ENCODE assay signal across 8 cellular contexts in the genomic region with DNA sequence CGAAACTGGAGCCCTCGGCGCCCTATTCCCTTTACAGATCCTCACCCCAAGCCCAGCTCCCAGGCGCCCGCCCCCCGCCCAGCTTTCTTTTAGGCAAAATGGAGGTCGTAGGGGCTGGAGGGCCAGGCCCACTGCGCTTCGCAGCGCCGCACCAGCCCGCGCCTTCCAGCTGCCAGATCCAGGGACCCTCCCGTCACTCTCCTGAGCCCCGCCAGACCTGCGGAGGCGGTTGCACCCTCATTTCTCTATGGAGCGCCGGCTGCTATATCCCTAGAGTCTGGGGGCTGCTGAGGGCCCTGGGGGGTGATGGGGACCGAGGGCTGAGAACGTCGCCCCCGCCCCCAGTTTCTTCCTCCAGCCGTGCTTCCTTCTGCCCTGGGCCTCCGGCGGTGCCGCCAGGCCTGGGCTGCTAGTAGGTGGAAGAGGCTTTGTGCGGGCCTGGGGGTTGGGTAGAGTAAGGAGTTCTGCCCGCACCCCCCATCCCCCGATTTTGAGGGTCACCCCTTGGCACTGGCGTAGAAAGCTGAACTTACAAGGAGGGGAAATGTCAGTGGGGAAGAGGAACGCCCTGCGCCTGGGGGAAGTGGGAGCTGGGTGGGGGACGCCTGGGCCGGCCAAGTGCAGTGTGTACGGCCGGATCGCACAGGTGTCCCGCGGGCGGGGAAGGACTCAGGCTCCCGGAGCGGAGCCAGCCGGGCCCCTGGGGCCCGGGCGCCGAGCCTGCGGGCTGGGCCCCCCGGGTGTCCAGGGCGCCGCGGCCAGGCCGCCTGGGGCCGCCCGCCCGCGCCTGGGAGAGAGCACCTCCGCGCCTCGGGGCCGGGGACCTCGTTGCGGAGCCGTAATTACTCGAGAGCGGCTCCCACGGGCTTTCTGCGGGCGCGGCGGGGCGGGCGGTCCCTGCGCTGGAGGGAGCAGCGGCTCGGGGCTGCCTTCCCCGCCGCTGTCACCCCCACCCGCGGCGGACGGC. TPM values are rescaled to one million over a fixed set of nuclear protein-coding genes. Genes with fewer than 3 reads are reported as not detected.
A peak's percentile ranks its signal among the peaks of the same experiment; 100 is the strongest.
DNase-seq lines count a peak whose midpoint lies in the region; ATAC-seq and TF ChIP-seq lines count a peak whose summit lies in the region.

No MANE protein-coding gene starts in this region.

- peaks cover 14% of the 10 kb centered on the region for H3K4me1 ChIP-seq in body of pancreas

- H3K27ac Mint-ChIP-seq in stimulated activated effector memory CD8-positive, alpha-beta T cell treated with anti-CD3 and anti-CD28 coated beads, Interleukin-12 subunit alpha, Interleukin-12 subunit beta, amount 100 ng/mL, for 72 hours: peak overlapping the region; percentile 98

- WGBS in body of pancreas, 2 donors: 1% methylated on average over 27 to 66 of the region's 82 CpGs

- H3K36me3 ChIP-seq in body of pancreas (replicated peaks in 1 of 2; ENCODE audit: insufficient read depth in 1 of 2, low read depth in 2 of 2) (peaks cover 11 to 20% of the 10 kb centered on the region in 2 donors), kidney epithelial cell (ENCODE audit: control insufficient read depth, insufficient read depth, low read length) (peaks cover 3% of the 10 kb centered on the region)

- no peaks in the 10 kb centered on the region for H3K9me3 Mint-ChIP-seq in stimulated activated effector memory CD8-positive, alpha-beta T cell treated with anti-CD3 and anti-CD28 coated beads, Interleukin-12 subunit alpha, Interleukin-12 subunit beta, amount 100 ng/mL, for 72 hours

- intact Hi-C loops in body of pancreas (cut with DNase I): no loop called here

- peaks cover 32% of the 10 kb centered on the region for H3K4me1 Mint-ChIP-seq in stimulated activated effector memory CD8-positive, alpha-beta T cell treated with anti-CD3 and anti-CD28 coated beads, Interleukin-12 subunit alpha, Interleukin-12 subunit beta, amount 100 ng/mL, for 72 hours

- TF ChIP-seq CTCF in body of pancreas (IDR thresholded peaks at IDR 0.05) (no peak), kidney epithelial cell (IDR thresholded peaks at IDR 0.05; ENCODE audit: insufficient read depth, low read length, poor library complexity, severe bottlenecking) (no peak)

- peak overlapping the region; percentile 88 to 96 for H3K4me3 ChIP-seq in body of pancreas
- peak overlapping the region; percentile 94 for H3K4me3 ChIP-seq in kidney epithelial cell (ENCODE audit: low read depth, low read length)

- H3K36me3 Mint-ChIP-seq in stimulated activated effector memory CD8-positive, alpha-beta T cell treated with anti-CD3 and anti-CD28 coated beads, Interleukin-12 subunit alpha, Interleukin-12 subunit beta, amount 100 ng/mL, for 72 hours: peaks cover 68% of the 10 kb centered on the region

- H3K27me3 ChIP-seq in body of pancreas: no peaks in the 10 kb centered on the region
- H3K27me3 ChIP-seq in kidney epithelial cell (ENCODE audit: control insufficient read depth, insufficient read depth, low read length): no peaks in the 10 kb centered on the region

- H3K4me3 Mint-ChIP-seq in stimulated activated effector memory CD8-positive, alpha-beta T cell treated with anti-CD3 and anti-CD28 coated beads, Interleukin-12 subunit alpha, Interleukin-12 subunit beta, amount 100 ng/mL, for 72 hours: peak overlapping the region; percentile 98

- peak; percentile 2 for ATAC-seq in body of pancreas
- ATAC-seq in stimulated activated effector memory CD8-positive, alpha-beta T cell treated with anti-CD3 and anti-CD28 coated beads, Interleukin-12 subunit alpha, Interleukin-12 subunit beta, amount 100 ng/mL, for 72 hours: no peak
- no peak for ATAC-seq in HG02623 (IDR thresholded peaks at IDR 0.05; ENCODE audit: unreplicated experiment)

- H3K27ac ChIP-seq in body of pancreas: peak overlapping the region; percentile 94 to 98 (median 96)

- peak; percentile 14 for DNase-seq in NCI-H1694 (lab: John Stamatoyannopoulos, UW)
- DNase-seq in NCI-H1694 treated with DMSO at 0.1 percent for 48 hours (lab: John Stamatoyannopoulos, UW): no peak
- peak; percentile 53 for DNase-seq in RKO (ENCODE audit: low spot score)
- DNase-seq in body of pancreas: peak in 2 of 4 donors; percentile 46 to 47
- DNase-seq in kidney epithelial cell (ENCODE audit: low read depth): no peak
- DNase-seq in stimulated activated effector memory CD8-positive, alpha-beta T cell treated with anti-CD3 and anti-CD28 coated beads, Interleukin-12 subunit alpha, Interleukin-12 subunit beta, amount 100 ng/mL, for 72 hours (ENCODE audit: low spot score in 2 of 2): peak in 1 of 2 donors; percentile 71
- DNase-seq in H4 (ENCODE audit: low spot score): no peak

- H3K9me3 ChIP-seq in body of pancreas: no peaks in the 10 kb centered on the region

- peak in 2 of 3 donors; percentile 26 to 31 for TF ChIP-seq POLR2A in body of pancreas (IDR thresholded peaks at IDR 0.05)

RNA-seq across cellular contexts. Expression of gene GNB2, which starts 1.2 kb away (rescaled TPM):
- total RNA-seq in body of pancreas: 100 to 1,000 TPM; 106 to 123 TPM
- 330 and 391 TPM in 2 replicates for total RNA-seq in kidney epithelial cell
- 65.0 and 67.1 TPM in 2 replicates for total RNA-seq in H4 (2014; rRNA removed; shearing (Covaris generic))

RNA-seq across cellular contexts. Expression of gene ACTL6B, which starts 18.5 kb away (rescaled TPM):
- total RNA-seq in body of pancreas (under 1 TPM in 1 of 2 donors, not detected in 1; 0.52 TPM), kidney epithelial cell (not detected in 2 replicates)
- not detected in 2 replicates for total RNA-seq in H4 (2014; rRNA removed; shearing (Covaris generic))

RNA-seq across cellular contexts. Expression of gene GIGYF1, which starts 19.3 kb away (rescaled TPM):
- total RNA-seq in body of pancreas: 10 to 100 TPM; 25.2 to 49.4 TPM
- total RNA-seq in kidney epithelial cell: 23.1 and 23.5 TPM in 2 replicates
- 2.6 and 4.1 TPM in 2 replicates for total RNA-seq in H4 (2014; rRNA removed; shearing (Covaris generic))

RNA-seq across cellular contexts. Expression of gene POP7, which starts 31.2 kb away (rescaled TPM):
- total RNA-seq in body of pancreas (10 to 100 TPM; 17.1 to 20.8 TPM), kidney epithelial cell (46.1 and 52.8 TPM in 2 replicates)
- 61.6 and 80.1 TPM in 2 replicates for total RNA-seq in H4 (2014; rRNA removed; shearing (Covaris generic))

RNA-seq across cellular contexts. Expression of gene TFR2, which starts 33.4 kb away (rescaled TPM):
- total RNA-seq in body of pancreas: under 1 TPM in 1 of 2 donors, not detected in 1; 0.26 TPM
- total RNA-seq in kidney epithelial cell: 0.34 and 0.71 TPM in 2 replicates
- total RNA-seq in H4 (2014; rRNA removed; shearing (Covaris generic)): 0.25 TPM in 1 of 2 replicates, not detected in the other

Comparison
In these comparisons a context has a peak if more than half of its experiments do, and no peak if none do; other contexts are left out.
1. DNase-seq: peak in NCI-H1694 (single experiment) and RKO (single experiment); none in NCI-H1694 treated with DMSO at 0.1 percent for 48 hours (single experiment), kidney epithelial cell (single experiment) and H4 (single experiment).